ENCODE assay signal across 8 cellular contexts in genomic region chr5:44875661-44876250, GRCh38.
DNase-seq lines count a peak whose midpoint lies in the region; ATAC-seq and TF ChIP-seq lines count a peak whose summit lies in the region.

No MANE protein-coding gene starts in this region.

- DNase-seq in HT-29 (ENCODE audit: low spot score), result peak; percentile 84
- peak; percentile 2 for DNase-seq in activated CD8-positive, alpha-beta memory T cell treated with anti-CD3 and anti-CD28 coated beads, Interleukin-2, amount 50 U/mL, for 24 hours (ENCODE audit: extremely low read depth)
- no peak for DNase-seq in Right ventricle myocardium superior
- no peak for DNase-seq in substantia nigra (lab: John Stamatoyannopoulos, UW)
- DNase-seq in HEK293T (ENCODE audit: extremely low spot score), result no peak

- TF ChIP-seq POLR2A in GM18505 (IDR thresholded peaks at IDR 0.05; ENCODE audit: borderline replicate concordance, extremely low read depth, insufficient read depth, insufficient read length), result no peak

- no peak overlapping the region for H3K4me3 ChIP-seq in mesodermal cell (ENCODE audit: extremely low read depth, insufficient read depth, low read length, poor library complexity, severe bottlenecking)

- CTCF ChIA-PET in HEK293T (lab: Yijun Ruan, JAX), result no interaction called here

- POLR2A ChIA-PET in HEK293T (lab: Yijun Ruan, JAX), result no interaction called here

- H3K27ac ChIP-seq in mesodermal cell (ENCODE audit: low read depth, low read length, severe bottlenecking), result peak overlapping the region; percentile 55
- no peak overlapping the region for H3K27ac ChIP-seq in substantia nigra (ENCODE audit: low read depth, low read length, poor library complexity, severe bottlenecking)

- no peaks in the 10 kb centered on the region for H3K36me3 ChIP-seq in mesodermal cell (ENCODE audit: control insufficient read depth, insufficient read depth, low read length)

- intact Hi-C loops in Right ventricle myocardium superior (cut with DNase I), result no loop called here

- WGBS in mesodermal cell (ENCODE audit: insufficient coverage in 2 of 2), 2 experiments, result 70 to 89% methylated on average over 3 of the region's 4 CpGs

- H3K4me1 ChIP-seq in mesodermal cell (ENCODE audit: control insufficient read depth, insufficient read depth, low read length, poor library complexity, severe bottlenecking), result peaks cover 13% of the 10 kb centered on the region

- no peaks in the 10 kb centered on the region for H3K9me3 ChIP-seq in mesodermal cell (ENCODE audit: control insufficient read depth, low read length)

- peak; percentile 100 for ATAC-seq in GM18505 (IDR thresholded peaks at IDR 0.05; ENCODE audit: unreplicated experiment)
- peak; percentile 100 for ATAC-seq in GM21619 (IDR thresholded peaks at IDR 0.05; ENCODE audit: unreplicated experiment)
- no peak for ATAC-seq in Right ventricle myocardium superior (ENCODE audit: poor library complexity)

TF ChIP-seq in HEK293T, 16 proteins besides CTCF, POLR2A, EP300 and RAD21:
- no peak for TF ChIP-seq ELF4 (IDR thresholded peaks at IDR 0.05)
- no peak for TF ChIP-seq CTBP1 (IDR thresholded peaks at IDR 0.05; ENCODE audit: borderline replicate concordance)
- no peak for TF ChIP-seq TARDBP (IDR thresholded peaks at IDR 0.05)
- TF ChIP-seq ZNF384 (IDR thresholded peaks at IDR 0.05), result no peak
- TF ChIP-seq FOXA1 (IDR thresholded peaks at IDR 0.05), result no peak
- TF ChIP-seq FOXK2 (IDR thresholded peaks at IDR 0.05), result no peak
- no peak for TF ChIP-seq ARNT (IDR thresholded peaks at IDR 0.05)
- TF ChIP-seq L3MBTL2 (conservative IDR thresholded peaks at IDR 0.05), result no peak
- no peak for TF ChIP-seq NFRKB (IDR thresholded peaks at IDR 0.05)
- no peak for TF ChIP-seq PKNOX1 (IDR thresholded peaks at IDR 0.05)
- TF ChIP-seq FOXM1 (IDR thresholded peaks at IDR 0.05; ENCODE audit: borderline replicate concordance), result no peak
- no peak for TF ChIP-seq LEF1 (IDR thresholded peaks at IDR 0.05; ENCODE audit: borderline replicate concordance)
- TF ChIP-seq SUZ12 (IDR thresholded peaks at IDR 0.05), result no peak
- no peak for TF ChIP-seq BHLHE40 (IDR thresholded peaks at IDR 0.05; ENCODE audit: borderline replicate concordance)
- no peak for TF ChIP-seq SP1 (IDR thresholded peaks at IDR 0.05)
TF ChIP-seq in HEK293T: peak in this region for 0.

Comparison
In these comparisons a context has a peak if more than half of its experiments do, and no peak if none do; other contexts are left out.
1. DNase-seq: peak in HT-29 (single experiment) and activated CD8-positive, alpha-beta memory T cell treated with anti-CD3 and anti-CD28 coated beads, Interleukin-2, amount 50 U/mL, for 24 hours (single experiment); none in Right ventricle myocardium superior (single experiment), substantia nigra (0 of 49) and HEK293T (single experiment).